ENCODE assay signal across 17 cellular contexts in genomic region chr1:1925437-1926345, GRCh38. TPM values are rescaled to one million over a fixed set of nuclear protein-coding genes. Genes with fewer than 3 reads are reported as not detected.
"Had no signal": no experiment of that assay in that cellular context is flagged by ENCODE, and none has a peak within 500 bp of the region (broad histone marks: within the 10 kb centered on the region; RNA-seq: fewer than 3 reads in every experiment).

No MANE protein-coding gene starts in this region.

- H3K27ac ChIP-seq: thyroid gland had no signal

- H3K27me3 ChIP-seq: thyroid gland had no signal

- H3K36me3 ChIP-seq: thyroid gland had no signal

- ATAC-seq: activated CD8-positive, alpha-beta memory T cell treated with anti-CD3 and anti-CD28 coated beads, Interleukin-2, amount 10 ng/mL, durations not matched to agents 7 days and 5 days; left colon had no signal

- H3K4me1 ChIP-seq: thyroid gland had no signal

- H3K9me3 ChIP-seq: thyroid gland had no signal

- FAIRE-seq: bronchial epithelial cell had no signal

- H3K4me3 ChIP-seq: lung, thyroid gland had no signal

- DNase-seq: activated CD4-positive, alpha-beta memory T cell treated with anti-CD3 and anti-CD28 coated beads for 36 hours; effector CD8-positive, alpha-beta T cell; midbrain; nucleus accumbens; retina; stimulated activated CD4-positive, alpha-beta T cell treated with anti-CD3 and anti-CD28 coated beads, Interleukin-12 subunit alpha, Interleukin-12 subunit beta, amount 100 ng/mL, for 4 hours; stimulated activated CD4-positive, alpha-beta T cell treated with anti-CD3 and anti-CD28 coated beads, Interleukin-1b, Interleukin-23, amount 100 ng/mL, for 48 hours; stimulated activated CD8-positive, alpha-beta memory T cell treated with anti-CD3 and anti-CD28 coated beads, Interleukin-4, amount 100 ng/mL, for 48 hours; stimulated activated naive CD4-positive, alpha-beta T cell treated with Interleukin-2 at 50 U/mL for 16 hours; thyroid gland had no signal

RNA-seq across cellular contexts. Expression of gene TMEM52, which starts 6.6 kb away (rescaled TPM):
- total RNA-seq: activated CD8-positive, alpha-beta memory T cell treated with anti-CD3 and anti-CD28 coated beads, Interleukin-2, amount 10 ng/mL, durations not matched to agents 7 days and 5 days; posterior vena cava; T-helper 2 cell treated with Interferon-gamma antibody and Interleukin-4, amounts not matched to agents 100 ng/mL and 5 ng/mL, for 36 hours; thyroid gland; urinary bladder had no signal
